In the genomic region with DNA sequence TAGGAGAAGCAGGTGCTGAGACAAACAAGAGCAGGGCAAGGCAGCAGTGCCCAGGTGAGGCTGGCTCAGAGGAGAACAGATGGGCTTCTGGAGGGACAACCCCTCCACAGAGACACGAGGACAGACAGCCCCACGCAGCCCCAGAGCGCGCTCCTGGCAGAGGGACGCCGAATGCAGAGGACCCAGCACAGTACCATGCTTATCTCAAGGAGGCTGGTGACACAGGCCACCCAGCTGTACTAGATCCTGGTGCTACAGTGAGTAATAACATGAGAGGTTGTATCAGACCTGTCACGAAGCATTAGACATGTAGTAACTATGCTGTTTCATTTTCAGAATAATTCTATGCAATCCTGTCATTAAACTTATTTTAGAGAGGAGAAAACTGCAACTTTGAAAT, we compare ENCODE assay signal across 14 cellular contexts.
"Had no signal": no experiment of that assay in that cellular context is flagged by ENCODE, and none has a peak within 500 bp of the region (broad histone marks: within the 10 kb centered on the region; RNA-seq: fewer than 3 reads in every experiment).

No MANE protein-coding gene starts in this region.

- H3K4me3 ChIP-seq: ascending aorta, breast epithelium, gastrocnemius medialis, neural progenitor cell, thoracic aorta, upper lobe of right lung had no signal

- H3K4me1 ChIP-seq: ascending aorta, breast epithelium, gastrocnemius medialis, neural progenitor cell, upper lobe of right lung had no signal

- ATAC-seq: gastrocnemius medialis, upper lobe of right lung had no signal

- H3K9me3 Mint-ChIP-seq: activated naive CD8-positive, alpha-beta T cell treated with anti-CD3 and anti-CD28 coated beads, Interleukin-2, amount 10 ng/mL, durations not matched to agents 7 days and 5 days; neural progenitor cell had no signal

- DNase-seq: activated CD4-positive, alpha-beta T cell treated with anti-CD3 and anti-CD28 coated beads, Interleukin-2, amount 50 U/mL, for 1 hour; activated naive CD8-positive, alpha-beta T cell treated with anti-CD3 and anti-CD28 coated beads, Interleukin-2, amount 10 ng/mL, durations not matched to agents 7 days and 5 days; dermis blood vessel endothelial cell; gastrocnemius medialis; mammary epithelial cell; SIG-M5; stimulated activated CD4-positive, alpha-beta T cell treated with anti-CD3 and anti-CD28 coated beads, Interleukin-12 subunit alpha, Interleukin-12 subunit beta, amount 100 ng/mL, for 4 hours; stimulated activated CD4-positive, alpha-beta T cell treated with anti-CD3 and anti-CD28 coated beads, Interleukin-2, amount 100 ng/mL, for 24 hours; T-helper 2 cell; upper lobe of right lung had no signal

- H3K4me3 Mint-ChIP-seq: activated naive CD8-positive, alpha-beta T cell treated with anti-CD3 and anti-CD28 coated beads, Interleukin-2, amount 10 ng/mL, durations not matched to agents 7 days and 5 days; neural progenitor cell had no signal

- H3K27me3 ChIP-seq: ascending aorta, breast epithelium, gastrocnemius medialis, neural progenitor cell, upper lobe of right lung had no signal

- H3K9me3 ChIP-seq: ascending aorta, breast epithelium, gastrocnemius medialis, thoracic aorta, upper lobe of right lung had no signal

- H3K27ac Mint-ChIP-seq: activated naive CD8-positive, alpha-beta T cell treated with anti-CD3 and anti-CD28 coated beads, Interleukin-2, amount 10 ng/mL, durations not matched to agents 7 days and 5 days; neural progenitor cell had no signal

- H3K27me3 Mint-ChIP-seq: activated naive CD8-positive, alpha-beta T cell treated with anti-CD3 and anti-CD28 coated beads, Interleukin-2, amount 10 ng/mL, durations not matched to agents 7 days and 5 days had no signal

- H3K27ac ChIP-seq: ascending aorta, breast epithelium, gastrocnemius medialis, neural progenitor cell, thoracic aorta, upper lobe of right lung had no signal

- H3K36me3 ChIP-seq: breast epithelium, neural progenitor cell had no signal

- H3K4me1 Mint-ChIP-seq: neural progenitor cell had no signal
